8 cellular contexts compared by ENCODE assay signal in genomic region chr12:50504798-50505385, GRCh38. TPM values are rescaled to one million over a fixed set of nuclear protein-coding genes. Genes with fewer than 3 reads are reported as not detected.
DNase-seq lines count a peak whose midpoint lies in the region; ATAC-seq, FAIRE-seq and TF ChIP-seq lines count a peak whose summit lies in the region.

Gene DIP2B (plus strand): TSS chr12:50504985. CDS start chr12:50505141, 156 bp downstream.

- H3K27ac ChIP-seq in pancreas (peak within 1 kb of the TSS; percentile 90 to 97 (median 94)), thyroid gland (peak within 1 kb of the TSS; percentile 94 to 96 (median 96))

- no peak for FAIRE-seq in pancreas (lab: Jason Lieb, UNC)

- intact Hi-C loops in Right ventricle myocardium superior (cut with DNase I) (loop anchor here (2.0 to 10.0 kb wide), 2 partner anchors 130 to 230 kb away; no protein-coding TSS in a partner anchor), pancreas (cut with DNase I) (loop anchor here in 2 of 3 donors (5.0 kb wide), 1 partner anchor 132 kb away; no protein-coding TSS in a partner anchor), thyroid gland (cut with DNase I) (loop anchor here (5.0 kb wide), 1 partner anchor 132 kb away; no protein-coding TSS in a partner anchor)

- DNase-seq in NCI-H128 (lab: John Stamatoyannopoulos, UW; ENCODE audit: unreplicated experiment), result peak; percentile 81
- DNase-seq in SW 1271 (lab: John Stamatoyannopoulos, UW), result peak; percentile 63 to 86
- DNase-seq in activated naive CD8-positive, alpha-beta T cell treated with anti-CD3 and anti-CD28 coated beads, Interleukin-2, amount 50 U/mL, for 16 hours (ENCODE audit: low read depth, low spot score), result peak; percentile 94
- peak; percentile 97 for DNase-seq in Right ventricle myocardium superior
- peak; percentile 93 to 97 (median 96) for DNase-seq in pancreas
- DNase-seq in thyroid gland, result peak; percentile 96 to 97

- TF ChIP-seq POLR2A in thyroid gland (IDR thresholded peaks at IDR 0.05), result peak in 1 of 2 donors; percentile 92

- H3K4me1 ChIP-seq in pancreas (peaks cover 4 to 34% (median 9%) of the 10 kb centered on the region in 3 donors), thyroid gland (peaks cover 16 to 39% of the 10 kb centered on the region in 2 donors)

- H3K27me3 ChIP-seq in pancreas (no peaks in the 10 kb centered on the region), thyroid gland (no peaks in the 10 kb centered on the region)

- 0% methylated on average over 41 to 68 of the region's 68 CpGs for WGBS in pancreas, 2 donors
- 0 to 1% methylated on average over 13 to 29 of the region's 68 CpGs for WGBS in thyroid gland, 2 donors

- no peaks in the 10 kb centered on the region for H3K36me3 ChIP-seq in pancreas
- no peaks in the 10 kb centered on the region for H3K36me3 ChIP-seq in thyroid gland

- ATAC-seq in HG02678 (IDR thresholded peaks at IDR 0.05; ENCODE audit: unreplicated experiment) (peak; percentile 75), Right ventricle myocardium superior (ENCODE audit: poor library complexity) (peak; percentile 96), pancreas (peak; percentile 92 to 94 (median 93))

- H3K9me3 ChIP-seq in pancreas, result no peaks in the 10 kb centered on the region
- H3K9me3 ChIP-seq in thyroid gland, result no peaks in the 10 kb centered on the region

- H3K4me3 ChIP-seq in pancreas (peak within 1 kb of the TSS; percentile 73 to 86 (median 75)), thyroid gland (replicated peaks in 1 of 3) (peak within 1 kb of the TSS; percentile 59 to 92 (median 75))

- TF ChIP-seq CTCF in GM12872 (IDR thresholded peaks at IDR 0.05; ENCODE audit: insufficient read depth, low read depth, low read length), result peak; percentile 89
- TF ChIP-seq CTCF in pancreas (IDR thresholded peaks at IDR 0.05), result peak; percentile 77 to 94 (median 84)
- peak; percentile 75 to 99 (median 90) for TF ChIP-seq CTCF in thyroid gland (IDR thresholded peaks at IDR 0.05)

RNA-seq across cellular contexts. Expression of gene DIP2B, which starts in this region (rescaled TPM):
- total RNA-seq in Right ventricle myocardium superior, result 10.1 TPM
- 10 to 100 TPM in 2 of 6 donors, 1 to 10 TPM in 4; 8.0 to 15.9 (median 9.4) TPM for total RNA-seq in pancreas
- 1 to 10 TPM; 3.2 to 5.6 TPM for polyA plus RNA-seq in pancreas
- total RNA-seq in thyroid gland, result 10 to 100 TPM; 27.7 to 45.7 (median 32.4) TPM

Comparison
In these comparisons a context has a peak if more than half of its experiments do, and no peak if none do; other contexts are left out.
1. Peak in every context shown above with its lines: DNase-seq, ATAC-seq, H3K4me3 ChIP-seq and H3K27ac ChIP-seq.